21 cellular contexts compared by ENCODE assay signal in the genomic region with DNA sequence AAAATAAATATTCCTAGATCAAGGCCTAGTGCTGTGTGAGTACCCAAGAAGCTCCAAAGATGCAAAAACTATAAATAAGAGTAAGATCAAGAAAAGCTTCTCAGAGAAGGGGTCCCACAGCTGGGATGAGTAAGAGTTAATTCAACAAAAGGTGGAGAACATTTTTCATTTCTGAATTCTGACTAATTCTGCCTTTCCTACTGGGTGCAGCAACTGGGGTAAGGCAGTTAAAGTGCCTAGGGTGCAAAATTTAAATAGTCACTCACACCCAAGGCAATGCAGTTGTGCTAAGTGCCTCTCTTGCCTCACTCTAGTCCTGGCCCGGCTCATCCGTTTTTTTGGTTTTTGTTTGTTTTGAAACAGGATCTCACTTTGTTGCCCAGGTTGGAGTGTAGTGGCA.
"Had no signal": no experiment of that assay in that cellular context is flagged by ENCODE, and none has a peak within 500 bp of the region (broad histone marks: within the 10 kb centered on the region; RNA-seq: fewer than 3 reads in every experiment).

No MANE protein-coding gene starts in this region.

- H3K9me3 ChIP-seq: breast epithelium, Peyer's patch had no signal

- H3K4me3 ChIP-seq: breast epithelium, coronary artery, Peyer's patch had no signal

- H3K27ac ChIP-seq: breast epithelium, coronary artery, KMS-11, Peyer's patch had no signal

- H3K4me1 ChIP-seq: breast epithelium, Peyer's patch had no signal

- ATAC-seq: WTC11 had no signal

- H3K27me3 ChIP-seq: breast epithelium, Peyer's patch had no signal

- DNase-seq: activated CD4-positive, alpha-beta memory T cell treated with anti-CD3 and anti-CD28 coated beads for 36 hours; activated CD4-positive, alpha-beta T cell treated with anti-CD3 and anti-CD28 coated beads, Interleukin-2, amount 10 ng/mL, durations not matched to agents 24 days and 14 days; activated CD4-positive, CD25-positive, alpha-beta regulatory T cell treated with anti-CD3 and anti-CD28 coated beads, Interleukin-2, amount 50 U/mL, for 72 hours; activated CD8-positive, alpha-beta memory T cell treated with anti-CD3 and anti-CD28 coated beads for 24 hours; activated effector memory CD4-positive, alpha-beta T cell treated with Interleukin-2 at 50 U/mL for 16 hours; activated naive CD4-positive, alpha-beta T cell; aorta; central memory CD4-positive, alpha-beta T cell; NCI-H1092; NCI-H1417; NCI-H1930; NCI-H2107; NCI-H2227 treated with DMSO at 0.1 percent for 48 hours; NCI-H446 treated with DMSO at 0.1 percent for 48 hours; NCI-H526 treated with DMSO at 0.1 percent for 48 hours; Peyer's patch; SHP77 had no signal

- H3K36me3 ChIP-seq: breast epithelium, Peyer's patch had no signal
